Comparison of ENCODE assay signal across 1 cellular context in genomic region chr10:93406367-93407145, GRCh38.
TF ChIP-seq lines count a peak whose summit lies in the region.

No MANE protein-coding gene starts in this region.

TF ChIP-seq in IMR-90, 13 proteins besides CTCF, POLR2A, EP300 and RAD21:
- TF ChIP-seq MAFK (IDR thresholded peaks at IDR 0.05; ENCODE audit: low read depth, low read length), result no peak
- TF ChIP-seq, protein P1, sequence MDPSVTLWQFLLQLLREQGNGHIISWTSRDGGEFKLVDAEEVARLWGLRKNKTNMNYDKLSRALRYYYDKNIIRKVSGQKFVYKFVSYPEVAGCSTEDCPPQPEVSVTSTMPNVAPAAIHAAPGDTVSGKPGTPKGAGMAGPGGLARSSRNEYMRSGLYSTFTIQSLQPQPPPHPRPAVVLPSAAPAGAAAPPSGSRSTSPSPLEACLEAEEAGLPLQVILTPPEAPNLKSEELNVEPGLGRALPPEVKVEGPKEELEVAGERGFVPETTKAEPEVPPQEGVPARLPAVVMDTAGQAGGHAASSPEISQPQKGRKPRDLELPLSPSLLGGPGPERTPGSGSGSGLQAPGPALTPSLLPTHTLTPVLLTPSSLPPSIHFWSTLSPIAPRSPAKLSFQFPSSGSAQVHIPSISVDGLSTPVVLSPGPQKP (IDR thresholded peaks at IDR 0.05; ENCODE audit: borderline replicate concordance, low read depth, low read length), result no peak
